ENCODE assay signal across 8 cellular contexts in the genomic region with DNA sequence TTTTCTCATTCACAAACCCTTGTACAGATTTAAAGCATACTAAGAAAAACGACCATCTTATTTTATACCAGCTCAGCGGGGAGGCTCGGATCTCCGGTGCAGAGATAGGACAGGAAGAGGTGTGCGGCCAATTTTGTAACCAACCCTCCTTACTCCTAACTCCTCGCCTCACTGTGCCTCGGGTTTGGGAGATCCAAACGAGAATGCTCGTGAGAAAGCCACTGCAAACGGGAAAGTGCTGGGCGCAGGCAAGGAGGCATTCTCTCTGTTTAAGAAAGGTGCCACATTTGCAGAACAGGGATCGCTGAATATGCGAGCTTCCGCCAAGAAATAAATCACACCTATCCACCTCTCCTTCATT. TPM values are rescaled to one million over a fixed set of nuclear protein-coding genes. Genes with fewer than 3 reads are reported as not detected.
DNase-seq lines count a peak whose midpoint lies in the region; ATAC-seq and TF ChIP-seq lines count a peak whose summit lies in the region.

No MANE protein-coding gene starts in this region.

- H3K9me3 Mint-ChIP-seq in activated naive CD4-positive, alpha-beta T cell treated with anti-CD3 and anti-CD28 coated beads, Interleukin-2, amount 50 U/mL, for 72 hours, result peaks cover 7 to 14% of the 10 kb centered on the region in 2 donors

- H3K27me3 ChIP-seq in stomach, result no peaks in the 10 kb centered on the region

- peaks cover 0 to 21% (median 19%) of the 10 kb centered on the region in 4 donors for H3K36me3 ChIP-seq in stomach

- TF ChIP-seq CTCF in stomach (IDR thresholded peaks at IDR 0.05), result no peak

- peaks cover 5 to 36% (median 26%) of the 10 kb centered on the region in 4 donors for H3K4me1 ChIP-seq in stomach

- intact Hi-C loops in stomach (cut with DNase I; ENCODE audit: low total_unique reads), result no loop called here

- H3K27ac Mint-ChIP-seq in activated naive CD4-positive, alpha-beta T cell treated with anti-CD3 and anti-CD28 coated beads, Interleukin-2, amount 50 U/mL, for 72 hours, result peak overlapping the region; percentile 75 to 84

- H3K9me3 ChIP-seq in stomach, result no peaks in the 10 kb centered on the region

- peak; percentile 46 for DNase-seq in D341Med (ENCODE audit: low spot score)
- peak in 1 of 2 donors; percentile 17 for DNase-seq in activated naive CD4-positive, alpha-beta T cell treated with anti-CD3 and anti-CD28 coated beads, Interleukin-2, amount 50 U/mL, for 72 hours (ENCODE audit: low spot score in 2 of 2)
- peak; percentile 23 for DNase-seq in iPS-NIHi7 (ENCODE audit: extremely low spot score)
- no peak for DNase-seq in stomach
- DNase-seq in SW 1271 (lab: John Stamatoyannopoulos, UW), result no peak
- no peak for DNase-seq in NCI-H510A (lab: John Stamatoyannopoulos, UW)

- peaks cover 34 to 47% of the 10 kb centered on the region in 2 donors for H3K36me3 Mint-ChIP-seq in activated naive CD4-positive, alpha-beta T cell treated with anti-CD3 and anti-CD28 coated beads, Interleukin-2, amount 50 U/mL, for 72 hours

- 0 to 1% (median 1%) methylated on average over 14 of the region's 14 CpGs for WGBS in stomach, 5 donors

- TF ChIP-seq POLR2A in stomach (IDR thresholded peaks at IDR 0.05), result no peak

- no peak for TF ChIP-seq EP300 in stomach (IDR thresholded peaks at IDR 0.05)

- peak overlapping the region; percentile 89 to 97 (median 94) for H3K4me3 ChIP-seq in stomach

- peak overlapping the region in 4 of 5 donors; percentile 93 to 98 (median 96) for H3K27ac ChIP-seq in stomach

- ATAC-seq in HG02885 (IDR thresholded peaks at IDR 0.05; ENCODE audit: poor library complexity, unreplicated experiment), result peak; percentile 0
- peak in 1 of 2 donors; percentile 2 for ATAC-seq in activated naive CD4-positive, alpha-beta T cell treated with anti-CD3 and anti-CD28 coated beads, Interleukin-2, amount 50 U/mL, for 72 hours
- ATAC-seq in HG03432 (IDR thresholded peaks at IDR 0.05; ENCODE audit: unreplicated experiment), result no peak

RNA-seq across cellular contexts. Expression of gene KDSR, which starts 1.1 kb away (rescaled TPM):
- total RNA-seq in activated naive CD4-positive, alpha-beta T cell treated with anti-CD3 and anti-CD28 coated beads, Interleukin-2, amount 50 U/mL, for 72 hours, result 10 to 100 TPM; 69.1 to 90.1 TPM
- total RNA-seq in stomach, result 100 to 1,000 TPM in 1 of 5 donors, 10 to 100 TPM in 2, 1 to 10 TPM in 2; 6.4 to 199 (median 23.3) TPM
- 10 to 100 TPM in 1 of 3 donors, 1 to 10 TPM in 2; 8.2 to 13.3 (median 9.9) TPM for polyA plus RNA-seq in stomach

RNA-seq across cellular contexts. Expression of gene BCL2, which starts 46.3 kb away (rescaled TPM):
- total RNA-seq in activated naive CD4-positive, alpha-beta T cell treated with anti-CD3 and anti-CD28 coated beads, Interleukin-2, amount 50 U/mL, for 72 hours, result 10 to 100 TPM; 56.5 to 83.5 TPM
- total RNA-seq in stomach, result 10 to 100 TPM in 3 of 5 donors, 1 to 10 TPM in 2; 3.5 to 53.9 (median 12.1) TPM
- 1 to 10 TPM; 1.5 to 3.7 (median 1.5) TPM for polyA plus RNA-seq in stomach

RNA-seq across cellular contexts. Expression of gene VPS4B, which starts 56.4 kb away (rescaled TPM):
- total RNA-seq in activated naive CD4-positive, alpha-beta T cell treated with anti-CD3 and anti-CD28 coated beads, Interleukin-2, amount 50 U/mL, for 72 hours, result 10 to 100 TPM; 48.5 to 55.5 TPM
- 100 to 1,000 TPM in 1 of 5 donors, 10 to 100 TPM in 4; 23.7 to 108 (median 46.7) TPM for total RNA-seq in stomach
- polyA plus RNA-seq in stomach, result 10 to 100 TPM; 11.3 to 37.1 (median 18.6) TPM

Comparison
In these comparisons a context has a peak if more than half of its experiments do, and no peak if none do; other contexts are left out.
1. DNase-seq: peak in D341Med (single experiment) and iPS-NIHi7 (single experiment); none in stomach (single experiment), SW 1271 (0 of 2) and NCI-H510A (single experiment).